ENCODE assay signal across 1 cellular context in genomic region chr9:30140415-30140814, GRCh38.
TF ChIP-seq lines count a peak whose summit lies in the region.

No MANE protein-coding gene starts in this region.

TF ChIP-seq in H1, 55 proteins besides CTCF, POLR2A, EP300 and RAD21:
- TF ChIP-seq CEBPB (IDR thresholded peaks at IDR 0.05; ENCODE audit: low read depth, low read length) (no peak), SIX5 (IDR thresholded peaks at IDR 0.05; ENCODE audit: low read depth, low read length) (no peak), FOSL1 (IDR thresholded peaks at IDR 0.05; ENCODE audit: insufficient read depth, low read depth, low read length) (no peak), GTF2F1 (IDR thresholded peaks at IDR 0.05; ENCODE audit: borderline replicate concordance, low read depth, low read length) (no peak), HDAC2 (IDR thresholded peaks at IDR 0.05; ENCODE audit: borderline replicate concordance in 1 of 2, low read depth in 2 of 2, low read length in 2 of 2) (no peak), SP2 (IDR thresholded peaks at IDR 0.05; ENCODE audit: low read length) (no peak), TCF12 (IDR thresholded peaks at IDR 0.05; ENCODE audit: low read depth, low read length) (no peak), YY1 (IDR thresholded peaks at IDR 0.05; ENCODE audit: low read depth, low read length) (no peak), JUND (IDR thresholded peaks at IDR 0.05; ENCODE audit: low read length) (no peak), GABPA (IDR thresholded peaks at IDR 0.05; ENCODE audit: borderline replicate concordance, insufficient read depth, low read length) (no peak), SP1 (IDR thresholded peaks at IDR 0.05; ENCODE audit: low read depth, low read length) (no peak), EZH2 (IDR thresholded peaks at IDR 0.05; ENCODE audit: low read depth, low read length, severe bottlenecking) (no peak), SIN3A (conservative IDR thresholded peaks at IDR 0.05 in 1 of 2, IDR thresholded peaks at IDR 0.05 in 1 of 2; ENCODE audit: low read depth in 1 of 2, low read length in 2 of 2) (no peak), USF2 (IDR thresholded peaks at IDR 0.05; ENCODE audit: low read length) (no peak), JUN (IDR thresholded peaks at IDR 0.05; ENCODE audit: low read depth, low read length) (no peak)
TF ChIP-seq in H1: peak in this region for 0.
